Comparison of ENCODE assay signal across 8 cellular contexts in genomic region chr7:1663857-1664651, GRCh38. TPM values are rescaled to one million over a fixed set of nuclear protein-coding genes. Genes with fewer than 3 reads are reported as not detected.
A peak's percentile ranks its signal among the peaks of the same experiment; 100 is the strongest.
DNase-seq lines count a peak whose midpoint lies in the region; ATAC-seq and TF ChIP-seq lines count a peak whose summit lies in the region.

No MANE protein-coding gene starts in this region.

- H2BK5ac ChIP-seq in H9 (ENCODE audit: insufficient read length, low read length) = no peak overlapping the region

- no peak overlapping the region for H2BK20ac ChIP-seq in H9 (ENCODE audit: low read depth, low read length, poor library complexity, severe bottlenecking)

- no peak overlapping the region for H2BK12ac ChIP-seq in H9 (ENCODE audit: insufficient read length, low read depth, low read length)

- no peak overlapping the region for H2AK5ac ChIP-seq in H9 (ENCODE audit: insufficient read length, low read length)

- H3K14ac ChIP-seq in H9 (ENCODE audit: insufficient read depth, low read length) = no peak overlapping the region

- no peak overlapping the region for H2AFZ ChIP-seq in H9 (ENCODE audit: low read length)

- no peak overlapping the region for H3K27ac ChIP-seq in H9 (ENCODE audit: insufficient read length, low read depth, low read length)

- no peak overlapping the region for H3K9ac ChIP-seq in H9 (ENCODE audit: extremely low read depth, insufficient read length, low read length)

- DNase-seq in H9 = peak; percentile 56
- DNase-seq in astrocyte of the hippocampus (ENCODE audit: low read depth, low spot score) = peak; percentile 29
- DNase-seq in left lobe of liver (ENCODE audit: low spot score) = peak; percentile 44
- DNase-seq in stimulated activated naive CD8-positive, alpha-beta T cell treated with anti-CD3 and anti-CD28 coated beads, Interleukin-15, Interleukin-2, amounts not matched to agents 100 U/mL and 50 U/mL, for 24 hours = peak; percentile 1
- no peak for DNase-seq in SKM-1 (lab: John Stamatoyannopoulos, UW; ENCODE audit: unreplicated experiment)
- no peak for DNase-seq in NCI-H2107 (lab: John Stamatoyannopoulos, UW)
- no peak for DNase-seq in DMS53 (lab: John Stamatoyannopoulos, UW)
- DNase-seq in NCI-H1105 treated with DMSO at 0.1 percent for 48 hours (lab: John Stamatoyannopoulos, UW) = no peak

- peaks cover 16% of the 10 kb centered on the region for H3K23me2 ChIP-seq in H9 (ENCODE audit: insufficient read length, low read depth, low read length, poor library complexity, severe bottlenecking)

- TF ChIP-seq CTCF in H9 (conservative IDR thresholded peaks at IDR 0.05) = no peak

- H3K27ac Mint-ChIP-seq in H9 = no peak overlapping the region

- peaks cover 41% of the 10 kb centered on the region; the same call in 1 of the 2 replicates for H3K27me3 ChIP-seq in H9 (ENCODE audit: insufficient read depth, low read length)

- H4K20me1 ChIP-seq in H9 (ENCODE audit: control insufficient read depth, insufficient read depth, insufficient read length) = no peaks in the 10 kb centered on the region

- H3K79me1 ChIP-seq in H9 (ENCODE audit: insufficient read depth, low read depth, low read length, poor library complexity, severe bottlenecking) = no peaks in the 10 kb centered on the region

- no peaks in the 10 kb centered on the region for H3K36me3 Mint-ChIP-seq in H9 (ENCODE audit: insufficient read depth in 1 of 3, low read depth in 3 of 3)

- H4K8ac ChIP-seq in H9 (replicated peaks; ENCODE audit: insufficient read length, low read depth, low read length) = no peak overlapping the region

- peak overlapping the region; percentile 47 to 77 for H3K4me3 Mint-ChIP-seq in H9

- H3K4me1 ChIP-seq in H9 (ENCODE audit: insufficient read depth, low read length) = no peaks in the 10 kb centered on the region

- no CpG with 5 or more reads among the region's 56 CpGs for WGBS in H9 (ENCODE audit: extremely low coverage, insufficient read length, low lambda C conversion rate)

- H3K23ac ChIP-seq in H9 (ENCODE audit: insufficient read length, low read depth, low read length) = no peak overlapping the region

- H2BK120ac ChIP-seq in H9 (ENCODE audit: low read depth, low read length, poor library complexity, severe bottlenecking) = no peak overlapping the region

- H3T11ph ChIP-seq in H9 (ENCODE audit: low read length) = no peak overlapping the region

- no peak overlapping the region for H4K5ac ChIP-seq in H9 (ENCODE audit: insufficient read length, low read depth, low read length)

- H3K79me2 ChIP-seq in H9 (ENCODE audit: insufficient read depth, low read length) = no peaks in the 10 kb centered on the region

- H3K4ac ChIP-seq in H9 (ENCODE audit: low read depth, low read length) = no peak overlapping the region

- peaks cover 0 to 4% of the 10 kb centered on the region in 2 experiments; a peak in 2 of 5 replicates for H3K9me3 Mint-ChIP-seq in H9

- no peak for ATAC-seq in left lobe of liver
- ATAC-seq in stimulated activated naive CD8-positive, alpha-beta T cell treated with anti-CD3 and anti-CD28 coated beads, Interleukin-15, Interleukin-2, amounts not matched to agents 100 U/mL and 50 U/mL, for 24 hours = no peak

- no peaks in the 10 kb centered on the region for H3K9me3 ChIP-seq in H9 (ENCODE audit: control insufficient read depth, low read depth, low read length)

- peaks cover 74% of the 10 kb centered on the region for H3K27me3 Mint-ChIP-seq in H9 (ENCODE audit: low read depth)

- peak overlapping the region; percentile 23 for H3K4me2 ChIP-seq in H9 (ENCODE audit: insufficient read depth, insufficient read length, low read length)

- H3K18ac ChIP-seq in H9 (ENCODE audit: insufficient read length, low read depth, low read length) = no peak overlapping the region

- H3K56ac ChIP-seq in H9 (ENCODE audit: insufficient read length, low read depth, low read length) = no peak overlapping the region

- H2BK15ac ChIP-seq in H9 (ENCODE audit: low read depth, low read length) = no peak overlapping the region

- no peak overlapping the region for H4K91ac ChIP-seq in H9 (ENCODE audit: insufficient read length, low read depth, low read length)

- peaks cover 5 to 20% of the 10 kb centered on the region in 2 experiments for H3K4me1 Mint-ChIP-seq in H9

RNA-seq across cellular contexts. Expression of gene ELFN1, which starts 6.0 kb away (rescaled TPM):
- 3.7 and 4.0 TPM in 2 replicates for total RNA-seq in H9 (2021)
- 17.5 TPM for total RNA-seq in left lobe of liver

Comparison
In these comparisons a context has a peak if more than half of its experiments do, and no peak if none do; other contexts are left out.
1. DNase-seq: peak in H9 (single experiment), astrocyte of the hippocampus (single experiment), left lobe of liver (single experiment) and stimulated activated naive CD8-positive, alpha-beta T cell treated with anti-CD3 and anti-CD28 coated beads, Interleukin-15, Interleukin-2, amounts not matched to agents 100 U/mL and 50 U/mL, for 24 hours (single experiment); none in SKM-1 (single experiment), NCI-H2107 (single experiment), DMS53 (single experiment) and NCI-H1105 treated with DMSO at 0.1 percent for 48 hours (single experiment).